1 cellular context compared by ENCODE assay signal in genomic region chr5:113478691-113479090, GRCh38.
TF ChIP-seq lines count a peak whose summit lies in the region.

No MANE protein-coding gene starts in this region.

TF ChIP-seq in K562, 482 proteins besides CTCF, POLR2A, EP300 and RAD21:
- no peak for TF ChIP-seq CREM (IDR thresholded peaks at IDR 0.05; ENCODE audit: low read depth)
- no peak for TF ChIP-seq NCOR1 (IDR thresholded peaks at IDR 0.05)
- TF ChIP-seq ZNF707 (CRISPR knock-in tag; conservative IDR thresholded peaks at IDR 0.05) = no peak
- 0 out of 2 replicates have a peak, but pooled peaks have one; percentile 7 for TF ChIP-seq CBFA2T2 (conservative IDR thresholded peaks at IDR 0.05)
- no peak for TF ChIP-seq GABPA (tag; conservative IDR thresholded peaks at IDR 0.05; ENCODE audit: low read depth)
